In genomic region chr7:23530901-23531793, GRCh38 we compare ENCODE assay signal across 8 cellular contexts. TPM values are rescaled to one million over a fixed set of nuclear protein-coding genes. Genes with fewer than 3 reads are reported as not detected.
DNase-seq lines count a peak whose midpoint lies in the region; ATAC-seq and TF ChIP-seq lines count a peak whose summit lies in the region.

No MANE protein-coding gene starts in this region.

- H3K9me3 ChIP-seq in endodermal cell (ENCODE audit: control insufficient read depth, low read length) (no peaks in the 10 kb centered on the region), mesodermal cell (ENCODE audit: control insufficient read depth, low read length) (no peaks in the 10 kb centered on the region)

- peak overlapping the region; percentile 100 for H3K27ac Mint-ChIP-seq in endodermal cell

- peak; percentile 6 for ATAC-seq in GM18858 (IDR thresholded peaks at IDR 0.05; ENCODE audit: unreplicated experiment)
- peak; percentile 22 for ATAC-seq in HG03095 (IDR thresholded peaks at IDR 0.05; ENCODE audit: unreplicated experiment)

- peak overlapping the region; percentile 100 for H3K4me3 Mint-ChIP-seq in endodermal cell

- no peaks in the 10 kb centered on the region for H3K4me1 ChIP-seq in endodermal cell (ENCODE audit: control insufficient read depth, insufficient read depth, low read length)
- peaks cover 7% of the 10 kb centered on the region for H3K4me1 ChIP-seq in mesodermal cell (ENCODE audit: control insufficient read depth, insufficient read depth, low read length, poor library complexity, severe bottlenecking)

- peaks cover 18% of the 10 kb centered on the region for H3K36me3 Mint-ChIP-seq in endodermal cell (ENCODE audit: low read depth)

- peak overlapping the region; percentile 97 for H3K27ac ChIP-seq in endodermal cell (ENCODE audit: low read depth, low read length)
- H3K27ac ChIP-seq in mesodermal cell (ENCODE audit: low read depth, low read length, severe bottlenecking), result peak overlapping the region; percentile 98

- H3K9ac ChIP-seq in endodermal cell (ENCODE audit: extremely low read depth, low read length, poor library complexity, severe bottlenecking), result peak overlapping the region; percentile 100

- WGBS in endodermal cell (ENCODE audit: insufficient coverage in 1 of 2, insufficient read length in 1 of 2), 2 experiments, result 0% methylated on average over 29 to 58 of the region's 58 CpGs
- WGBS in mesodermal cell (ENCODE audit: insufficient coverage in 2 of 2), 2 experiments, result 0% methylated on average over 38 to 49 of the region's 58 CpGs

- H3K4me1 Mint-ChIP-seq in endodermal cell, result peaks cover 32% of the 10 kb centered on the region

- DNase-seq in AG08395 (ENCODE audit: low spot score) (peak; percentile 77), NCI-H69 (lab: John Stamatoyannopoulos, UW) (peak; percentile 85), endodermal cell (peak; percentile 72)
- DNase-seq in activated CD8-positive, alpha-beta memory T cell treated with anti-CD3 and anti-CD28 coated beads, Interleukin-2, amount 50 U/mL, for 48 hours, result peak; percentile 79
- peak; percentile 37 to 51 for DNase-seq in stimulated activated CD8-positive, alpha-beta memory T cell treated with anti-CD3 and anti-CD28 coated beads, Interleukin-2, amount 100 ng/mL, for 48 hours (ENCODE audit: low read depth in 2 of 2)

- no peaks in the 10 kb centered on the region for H3K27me3 ChIP-seq in endodermal cell (ENCODE audit: control insufficient read depth, insufficient read depth, low read length, poor library complexity, severe bottlenecking)

- peak overlapping the region; percentile 99 for H3K4me3 ChIP-seq in endodermal cell (ENCODE audit: low read length)
- H3K4me3 ChIP-seq in mesodermal cell (ENCODE audit: extremely low read depth, insufficient read depth, low read length, poor library complexity, severe bottlenecking), result peak overlapping the region; percentile 91

- H3K36me3 ChIP-seq in endodermal cell (ENCODE audit: control insufficient read depth, insufficient read depth, low read length) (peaks cover 8% of the 10 kb centered on the region), mesodermal cell (ENCODE audit: control insufficient read depth, insufficient read depth, low read length) (peaks cover 13% of the 10 kb centered on the region)

- no peak for TF ChIP-seq CTCF in endodermal cell (conservative IDR thresholded peaks at IDR 0.05)

- H3K9me3 Mint-ChIP-seq in endodermal cell, result no peaks in the 10 kb centered on the region

- no peaks in the 10 kb centered on the region for H3K27me3 Mint-ChIP-seq in endodermal cell (ENCODE audit: insufficient read depth)

RNA-seq across cellular contexts. Expression of gene TRA2A, which starts 0.6 kb away (rescaled TPM):
- total RNA-seq in endodermal cell, result 100 to 1,000 TPM; 104 to 114 TPM
- polyA plus RNA-seq in endodermal cell (2013, experiment 1 of 2), result 114 TPM
- polyA plus RNA-seq in endodermal cell (2013, experiment 2 of 2), result 93.4 TPM
- 59.0 TPM for polyA plus RNA-seq in mesodermal cell (2013, experiment 1 of 2)
- 66.6 TPM for polyA plus RNA-seq in mesodermal cell (2013, experiment 2 of 2)

Comparison
In these comparisons a context has a peak if more than half of its experiments do, and no peak if none do; other contexts are left out.
1. Peak in every context shown above with its lines: DNase-seq, ATAC-seq, H3K4me3 ChIP-seq and H3K27ac ChIP-seq.